24 cellular contexts compared by ENCODE assay signal in the genomic region with DNA sequence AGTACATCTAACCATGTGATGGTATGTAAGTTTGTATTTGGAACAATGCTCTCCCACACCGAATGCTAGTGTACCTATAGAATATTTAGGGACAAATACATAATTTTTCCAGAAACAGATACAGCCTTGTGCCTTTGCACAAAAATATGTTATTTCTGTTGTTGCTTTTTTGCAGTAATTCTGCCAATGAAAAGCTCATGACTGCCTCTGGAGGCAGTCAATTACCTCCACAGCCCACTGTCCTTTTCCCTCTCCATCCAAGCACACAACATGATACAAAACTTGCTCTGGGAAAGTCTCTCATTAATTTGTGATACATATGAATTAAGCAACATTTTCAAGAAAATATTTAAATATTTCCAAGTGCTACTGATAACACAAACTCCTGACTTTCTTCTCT. TPM values are rescaled to one million over a fixed set of nuclear protein-coding genes. Genes with fewer than 3 reads are reported as not detected.
DNase-seq lines count a peak whose midpoint lies in the region; ATAC-seq and TF ChIP-seq lines count a peak whose summit lies in the region.
"Had no signal": no experiment of that assay in that cellular context is flagged by ENCODE, and none has a peak within 500 bp of the region (broad histone marks: within the 10 kb centered on the region; RNA-seq: fewer than 3 reads in every experiment).

No MANE protein-coding gene starts in this region.

- H3K79me2 ChIP-seq in GM23338 (replicated peaks; ENCODE audit: insufficient read depth) (no peaks in the 10 kb centered on the region), PC-3 (ENCODE audit: low read length) (no peaks in the 10 kb centered on the region), neural progenitor cell (ENCODE audit: low read depth) (no peaks in the 10 kb centered on the region)

- intact Hi-C loops in PC-3 (cut with micrococcal nuclease), result no loop called here

- peak; percentile 9 to 40; a peak in 2 of 4 replicates for TF ChIP-seq CTCF in GM23338 (conservative IDR thresholded peaks at IDR 0.05; ENCODE audit: low read depth in 2 of 2)
- TF ChIP-seq CTCF in PC-3 (conservative IDR thresholded peaks at IDR 0.05; ENCODE audit: low read depth, low read length), result 0 out of 2 replicates have a peak, but pooled peaks have one; percentile 14
- TF ChIP-seq CTCF in chondrocyte (IDR thresholded peaks at IDR 0.05), result peak; percentile 14
- peak; percentile 27 for TF ChIP-seq CTCF in neural progenitor cell (IDR thresholded peaks at IDR 0.05)

- H3K4me2 ChIP-seq in GM23338, result no peak overlapping the region
- no peak overlapping the region for H3K4me2 ChIP-seq in PC-3 (ENCODE audit: low read length)
- H3K4me2 ChIP-seq in neural progenitor cell, result no peak overlapping the region
- H3K4me2 ChIP-seq: BLaER1 treated with 17β-estradiol and CSF1 and Interleukin-3, amounts not matched to agents 10 nM and 100 nM had no signal

- H3K9me3 ChIP-seq in PC-3 (ENCODE audit: low read length) (no peaks in the 10 kb centered on the region), neural progenitor cell (ENCODE audit: low read depth) (no peaks in the 10 kb centered on the region)
- H3K9me3 ChIP-seq: BLaER1 treated with 17β-estradiol and CSF1 and Interleukin-3, amounts not matched to agents 10 nM and 100 nM; HAP-1 had no signal

- H3K4me3 ChIP-seq in GM23338, result no peak overlapping the region
- no peak overlapping the region for H3K4me3 ChIP-seq in PC-3 (ENCODE audit: low read length)
- no peak overlapping the region for H3K4me3 ChIP-seq in neural progenitor cell
- H3K4me3 ChIP-seq: BLaER1 treated with 17β-estradiol and CSF1 and Interleukin-3, amounts not matched to agents 10 nM and 100 nM; HAP-1 had no signal

- H3F3A ChIP-seq in GM23338 (replicated peaks; ENCODE audit: low read depth) (no peaks in the 10 kb centered on the region), PC-3 (ENCODE audit: low read length, unreplicated experiment) (no peaks in the 10 kb centered on the region), neural progenitor cell (ENCODE audit: low read depth) (no peaks in the 10 kb centered on the region)

- H3K27ac ChIP-seq in GM23338 (ENCODE audit: low read depth) (no peak overlapping the region), PC-3 (ENCODE audit: low read length) (no peak overlapping the region), neural progenitor cell (no peak overlapping the region)
- H3K27ac ChIP-seq: BLaER1 treated with 17β-estradiol and CSF1 and Interleukin-3, amounts not matched to agents 10 nM and 100 nM had no signal

- H3K36me3 Mint-ChIP-seq in GM23338 (ENCODE audit: low read depth) (no peaks in the 10 kb centered on the region), chondrocyte (ENCODE audit: low read depth) (no peaks in the 10 kb centered on the region), neural progenitor cell (no peaks in the 10 kb centered on the region)
- H3K36me3 Mint-ChIP-seq: CD4-positive, alpha-beta memory T cell had no signal

- CTCF ChIA-PET in PC-3 (lab: Charles Lee), result no interaction called here

- H3K9me3 Mint-ChIP-seq in GM23338 (no peaks in the 10 kb centered on the region), chondrocyte (ENCODE audit: low read depth) (no peaks in the 10 kb centered on the region), neural progenitor cell (no peaks in the 10 kb centered on the region)
- H3K9me3 Mint-ChIP-seq: CD4-positive, alpha-beta memory T cell had no signal

- H2AFZ ChIP-seq in GM23338 (no peak overlapping the region), PC-3 (ENCODE audit: low read length) (no peak overlapping the region), neural progenitor cell (replicated peaks) (no peak overlapping the region)

- peak; percentile 44 for ATAC-seq in GM23338
- ATAC-seq in PC-3, result no peak
- ATAC-seq: SK-N-SH treated with all-trans-retinoic acid at 6 μM for 48 hours had no signal

- H3K27me3 ChIP-seq in GM23338 (ENCODE audit: insufficient read depth) (no peaks in the 10 kb centered on the region), PC-3 (ENCODE audit: low read length) (peaks cover 39% of the 10 kb centered on the region), neural progenitor cell (no peaks in the 10 kb centered on the region)
- H3K27me3 ChIP-seq: BLaER1 treated with 17β-estradiol and CSF1 and Interleukin-3, amounts not matched to agents 10 nM and 100 nM had no signal

- no peaks in the 10 kb centered on the region for H3K36me3 ChIP-seq in GM23338 (ENCODE audit: insufficient read depth)
- H3K36me3 ChIP-seq in PC-3 (ENCODE audit: low read depth, low read length), result no peaks in the 10 kb centered on the region
- no peaks in the 10 kb centered on the region for H3K36me3 ChIP-seq in neural progenitor cell
- H3K36me3 ChIP-seq: BLaER1 treated with 17β-estradiol and CSF1 and Interleukin-3, amounts not matched to agents 10 nM and 100 nM; HAP-1 had no signal

- H3K27ac Mint-ChIP-seq in GM23338 (no peak overlapping the region), chondrocyte (ENCODE audit: unreplicated experiment) (no peak overlapping the region), neural progenitor cell (no peak overlapping the region)
- H3K27ac Mint-ChIP-seq: CD4-positive, alpha-beta memory T cell had no signal

- H3K9ac ChIP-seq in PC-3 (ENCODE audit: low read length) (no peak overlapping the region), neural progenitor cell (no peak overlapping the region)
- H3K9ac ChIP-seq: BLaER1 treated with 17β-estradiol and CSF1 and Interleukin-3, amounts not matched to agents 10 nM and 100 nM had no signal

- peaks cover 3% of the 10 kb centered on the region; the same call in 1 of the 2 replicates for H3K9me2 ChIP-seq in GM23338 (ENCODE audit: insufficient read depth)
- no peaks in the 10 kb centered on the region for H3K9me2 ChIP-seq in PC-3 (replicated peaks; ENCODE audit: low read length)

- H4K20me1 ChIP-seq in GM23338 (replicated peaks; ENCODE audit: insufficient read depth) (no peaks in the 10 kb centered on the region), PC-3 (ENCODE audit: low read length) (no peaks in the 10 kb centered on the region), neural progenitor cell (ENCODE audit: low read depth) (no peaks in the 10 kb centered on the region)
- H4K20me1 ChIP-seq: BLaER1 treated with 17β-estradiol and CSF1 and Interleukin-3, amounts not matched to agents 10 nM and 100 nM had no signal

- no peak overlapping the region for H3K4me3 Mint-ChIP-seq in GM23338
- no peak overlapping the region for H3K4me3 Mint-ChIP-seq in chondrocyte (ENCODE audit: unreplicated experiment)
- H3K4me3 Mint-ChIP-seq in neural progenitor cell, result no peak overlapping the region
- H3K4me3 Mint-ChIP-seq: CD4-positive, alpha-beta memory T cell had no signal

- peaks cover 18% of the 10 kb centered on the region; the same call in 2 of the 3 replicates for H3K4me1 Mint-ChIP-seq in GM23338
- H3K4me1 Mint-ChIP-seq in chondrocyte (ENCODE audit: low read depth), result no peaks in the 10 kb centered on the region
- no peaks in the 10 kb centered on the region for H3K4me1 Mint-ChIP-seq in neural progenitor cell
- H3K4me1 Mint-ChIP-seq: CD4-positive, alpha-beta memory T cell had no signal

- BruUV-seq in PC-3 (replicated peaks; lab: Mats Ljungman, UMichigan), result no TSS peak

- H3K4me1 ChIP-seq in GM23338 (ENCODE audit: insufficient read depth), result peaks cover 6% of the 10 kb centered on the region
- H3K4me1 ChIP-seq in PC-3 (ENCODE audit: insufficient read depth, low read length), result no peaks in the 10 kb centered on the region
- no peaks in the 10 kb centered on the region for H3K4me1 ChIP-seq in neural progenitor cell
- H3K4me1 ChIP-seq: BLaER1 treated with 17β-estradiol and CSF1 and Interleukin-3, amounts not matched to agents 10 nM and 100 nM; HAP-1 had no signal

- POLR2A ChIA-PET in PC-3 (lab: Charles Lee; ENCODE audit: unreplicated experiment), result no interaction called here

- DNase-seq in GM23338 (ENCODE audit: low spot score) (peak; percentile 11), PC-3 (no peak), chondrocyte (ENCODE audit: low spot score) (no peak), neural progenitor cell (ENCODE audit: low spot score) (no peak), midbrain (lab: John Stamatoyannopoulos, UW) (no peak), NCI-H2107 (lab: John Stamatoyannopoulos, UW) (no peak)
- DNase-seq in activated CD4-positive, alpha-beta T cell treated with anti-CD3 and anti-CD28 coated beads, Interleukin-2, amount 50 U/mL, for 1 hour, result no peak
- DNase-seq: AML-193; CD4-positive, alpha-beta memory T cell; COR-L47; DMS79 treated with DMSO at 0.1 percent for 48 hours; KBM-7; MV-4-11; NCI-H1105 treated with DMSO at 0.1 percent for 48 hours; NCI-H146; NCI-H1930; NCI-H446 treated with DMSO at 0.1 percent for 48 hours; NCI-H526; SIG-M5 had no signal

- H3K27me3 Mint-ChIP-seq in GM23338 (ENCODE audit: insufficient read depth, low read depth, poor library complexity) (no peaks in the 10 kb centered on the region), chondrocyte (ENCODE audit: low read depth) (peaks cover 8% of the 10 kb centered on the region), neural progenitor cell (ENCODE audit: insufficient read depth, low read depth) (peaks cover 7% of the 10 kb centered on the region)

TF ChIP-seq in GM23338, 12 proteins besides CTCF, POLR2A, EP300 and RAD21 (continues in another document):
- TF ChIP-seq POLR2AphosphoS5 (IDR thresholded peaks at IDR 0.05; ENCODE audit: low read depth), result no peak

RNA-seq across cellular contexts. Expression of a gene that starts 3.6 kb away (rescaled TPM):
- not detected in 2 replicates for total RNA-seq in GM23338 (2014; rRNA removed; shearing (Covaris generic))
- not detected in 2 replicates for polyA plus RNA-seq in GM23338 (2016; fragmentation: Nextera tagmentation; extraction: Ambion mirVana)
- not detected in 2 replicates for total RNA-seq in PC-3 (2014; rRNA removed)
- not detected in 3 replicates for total RNA-seq in chondrocyte
- total RNA-seq in neural progenitor cell (ENCODE audit: low replicate concordance), result not detected in 2 replicates
- total RNA-seq: CD4-positive, alpha-beta memory T cell; LHCN-M2; MCF 10A had no signal
- polyA plus RNA-seq: CD4-positive, alpha-beta memory T cell had no signal

RNA-seq across cellular contexts. Expression of a gene that starts 11.4 kb away (rescaled TPM):
- total RNA-seq in GM23338 (2014; rRNA removed; shearing (Covaris generic)), result 1.1 TPM in 1 of 2 replicates, not detected in the other
- not detected in 2 replicates for polyA plus RNA-seq in GM23338 (2016; fragmentation: Nextera tagmentation; extraction: Ambion mirVana)
- total RNA-seq in PC-3 (2014; rRNA removed) (not detected in 2 replicates), chondrocyte (0.46 TPM in 1 of 3 replicates, not detected in the others), neural progenitor cell (ENCODE audit: low replicate concordance) (0.15 TPM in 1 of 2 replicates, not detected in the other)
- total RNA-seq: CD4-positive, alpha-beta memory T cell; LHCN-M2; MCF 10A had no signal
- polyA plus RNA-seq: CD4-positive, alpha-beta memory T cell had no signal

RNA-seq across cellular contexts. Expression of a gene that starts 30.8 kb away (rescaled TPM):
- total RNA-seq in GM23338 (2014; rRNA removed; shearing (Covaris generic)), result not detected in 2 replicates
- polyA plus RNA-seq in GM23338 (2016; fragmentation: Nextera tagmentation; extraction: Ambion mirVana), result not detected in 2 replicates
- total RNA-seq in PC-3 (2014; rRNA removed), result not detected in 2 replicates
- not detected in 3 replicates for total RNA-seq in chondrocyte
- not detected in 2 replicates for total RNA-seq in neural progenitor cell (ENCODE audit: low replicate concordance)
- total RNA-seq: CD4-positive, alpha-beta memory T cell; LHCN-M2; MCF 10A had no signal
- polyA plus RNA-seq: CD4-positive, alpha-beta memory T cell had no signal

RNA-seq across cellular contexts. Expression of a gene that starts 35.8 kb away (rescaled TPM):
- not detected in 2 replicates for total RNA-seq in GM23338 (2014; rRNA removed; shearing (Covaris generic))
- polyA plus RNA-seq in GM23338 (2016; fragmentation: Nextera tagmentation; extraction: Ambion mirVana), result not detected in 2 replicates
- not detected in 2 replicates for total RNA-seq in PC-3 (2014; rRNA removed)
- not detected in 3 replicates for total RNA-seq in chondrocyte
- total RNA-seq in neural progenitor cell (ENCODE audit: low replicate concordance), result not detected in 2 replicates
- total RNA-seq: CD4-positive, alpha-beta memory T cell; LHCN-M2; MCF 10A had no signal
- polyA plus RNA-seq: CD4-positive, alpha-beta memory T cell had no signal

RNA-seq across cellular contexts. Expression of a gene that starts 57.0 kb away (rescaled TPM):
- total RNA-seq in GM23338 (2014; rRNA removed; shearing (Covaris generic)), result not detected in 2 replicates
- not detected in 2 replicates for polyA plus RNA-seq in GM23338 (2016; fragmentation: Nextera tagmentation; extraction: Ambion mirVana)
- total RNA-seq in PC-3 (2014; rRNA removed) (not detected in 2 replicates), chondrocyte (0.13 to 0.31 TPM in 2 of 3 replicates, not detected in the other), neural progenitor cell (ENCODE audit: low replicate concordance) (0.37 and 0.39 TPM in 2 replicates)
- total RNA-seq: CD4-positive, alpha-beta memory T cell; LHCN-M2; MCF 10A had no signal
- polyA plus RNA-seq: CD4-positive, alpha-beta memory T cell had no signal
